In the genomic region with DNA sequence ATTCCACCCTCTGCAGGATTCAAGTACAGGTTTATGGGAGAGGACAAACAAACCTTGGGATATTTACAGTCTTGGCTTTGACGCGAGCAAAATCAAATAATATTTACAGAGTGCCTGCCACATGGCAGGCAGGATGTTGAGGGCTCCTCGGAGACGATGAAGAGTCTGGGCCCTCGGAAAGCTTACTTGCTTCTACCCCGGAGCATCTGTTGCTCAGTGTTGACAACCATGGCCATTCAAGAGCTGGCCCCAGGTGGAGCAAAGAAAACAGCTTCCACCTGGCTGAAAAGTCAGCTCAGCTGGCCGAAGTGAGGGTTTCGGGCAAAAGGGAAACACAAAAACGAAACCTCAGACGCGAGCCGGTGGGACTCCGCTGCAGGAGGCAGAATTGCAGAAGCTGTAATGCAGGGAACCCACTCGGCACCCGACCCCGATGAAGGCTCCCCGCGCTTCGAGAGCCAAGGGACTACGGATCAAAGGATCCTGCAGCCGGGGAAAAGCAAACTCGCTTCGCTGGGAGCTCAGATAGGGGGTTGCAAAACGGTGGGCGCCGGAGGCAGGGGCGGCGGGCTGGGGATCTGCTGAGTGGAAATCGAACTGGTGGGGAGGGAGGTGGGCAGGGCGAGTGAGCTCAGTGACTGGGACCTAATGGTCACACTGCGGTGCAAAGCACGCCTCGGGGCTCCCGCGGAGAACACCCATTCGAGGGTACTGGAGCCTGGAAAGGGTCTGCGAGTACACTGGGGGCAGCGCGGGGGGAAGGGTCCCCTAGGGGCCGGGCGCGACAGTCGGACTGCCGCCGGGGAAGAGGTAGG, we compare ENCODE assay signal across 8 cellular contexts.
DNase-seq lines count a peak whose midpoint lies in the region; ATAC-seq and TF ChIP-seq lines count a peak whose summit lies in the region.

No MANE protein-coding gene starts in this region.

- no peak overlapping the region for H3K27ac ChIP-seq in ACC112 (ENCODE audit: low read depth, low read length)

- peak; percentile 38; the same call in 1 of the 2 replicates for TF ChIP-seq POLR2A in Raji (IDR thresholded peaks at IDR 0.05; ENCODE audit: insufficient read depth, low read depth, low read length)

- H3K27me3 ChIP-seq in ACC112 (ENCODE audit: insufficient read depth, low read length) = peaks cover 58% of the 10 kb centered on the region

- H3K36me3 ChIP-seq in ACC112 (ENCODE audit: insufficient read depth, low read length) = no peaks in the 10 kb centered on the region

- peaks cover 59% of the 10 kb centered on the region for H3K4me1 Mint-ChIP-seq in activated naive CD8-positive, alpha-beta T cell treated with anti-CD3 and anti-CD28 coated beads, Interleukin-2, amount 50 U/mL, for 24 hours

- H3K4me1 ChIP-seq in ACC112 (ENCODE audit: control insufficient read depth, insufficient read depth, low read length, unreplicated experiment) = peaks cover 10% of the 10 kb centered on the region

- peak overlapping the region; percentile 93 for H3K27ac Mint-ChIP-seq in activated naive CD8-positive, alpha-beta T cell treated with anti-CD3 and anti-CD28 coated beads, Interleukin-2, amount 50 U/mL, for 24 hours

- DNase-seq in activated naive CD8-positive, alpha-beta T cell treated with anti-CD3 and anti-CD28 coated beads, Interleukin-2, amount 50 U/mL, for 24 hours = peak; percentile 49
- peak; percentile 17 for DNase-seq in hepatic stellate cell (ENCODE audit: low spot score)
- peak; percentile 86 for DNase-seq in retina
- DNase-seq in GM19240 (ENCODE audit: insufficient read length, low spot score) = no peak

- H3K4me3 Mint-ChIP-seq in activated naive CD8-positive, alpha-beta T cell treated with anti-CD3 and anti-CD28 coated beads, Interleukin-2, amount 50 U/mL, for 24 hours = peak overlapping the region; percentile 91

- H3K79me2 ChIP-seq in ACC112 (ENCODE audit: control insufficient read depth, insufficient read depth, low read length, unreplicated experiment) = no peaks in the 10 kb centered on the region

- H3K4me3 ChIP-seq in ACC112 (ENCODE audit: low read depth, low read length) = peak overlapping the region; percentile 74

- ATAC-seq in GM18873 (IDR thresholded peaks at IDR 0.05; ENCODE audit: low FRiP score, unreplicated experiment) = peak; percentile 32
- ATAC-seq in HG03108 (IDR thresholded peaks at IDR 0.05; ENCODE audit: unreplicated experiment) = peak; percentile 1
- ATAC-seq in activated naive CD8-positive, alpha-beta T cell treated with anti-CD3 and anti-CD28 coated beads, Interleukin-2, amount 50 U/mL, for 24 hours = peak; percentile 8

- H3K36me3 Mint-ChIP-seq in activated naive CD8-positive, alpha-beta T cell treated with anti-CD3 and anti-CD28 coated beads, Interleukin-2, amount 50 U/mL, for 24 hours (ENCODE audit: low read depth) = peaks cover 29% of the 10 kb centered on the region

- H3K9me3 Mint-ChIP-seq in activated naive CD8-positive, alpha-beta T cell treated with anti-CD3 and anti-CD28 coated beads, Interleukin-2, amount 50 U/mL, for 24 hours = peaks cover 24% of the 10 kb centered on the region

- no peaks in the 10 kb centered on the region for H3K27me3 Mint-ChIP-seq in activated naive CD8-positive, alpha-beta T cell treated with anti-CD3 and anti-CD28 coated beads, Interleukin-2, amount 50 U/mL, for 24 hours

- peak overlapping the region; percentile 80 for H2AFZ ChIP-seq in ACC112 (ENCODE audit: low read length, unreplicated experiment)
